1 cellular context compared by ENCODE assay signal in the genomic region with DNA sequence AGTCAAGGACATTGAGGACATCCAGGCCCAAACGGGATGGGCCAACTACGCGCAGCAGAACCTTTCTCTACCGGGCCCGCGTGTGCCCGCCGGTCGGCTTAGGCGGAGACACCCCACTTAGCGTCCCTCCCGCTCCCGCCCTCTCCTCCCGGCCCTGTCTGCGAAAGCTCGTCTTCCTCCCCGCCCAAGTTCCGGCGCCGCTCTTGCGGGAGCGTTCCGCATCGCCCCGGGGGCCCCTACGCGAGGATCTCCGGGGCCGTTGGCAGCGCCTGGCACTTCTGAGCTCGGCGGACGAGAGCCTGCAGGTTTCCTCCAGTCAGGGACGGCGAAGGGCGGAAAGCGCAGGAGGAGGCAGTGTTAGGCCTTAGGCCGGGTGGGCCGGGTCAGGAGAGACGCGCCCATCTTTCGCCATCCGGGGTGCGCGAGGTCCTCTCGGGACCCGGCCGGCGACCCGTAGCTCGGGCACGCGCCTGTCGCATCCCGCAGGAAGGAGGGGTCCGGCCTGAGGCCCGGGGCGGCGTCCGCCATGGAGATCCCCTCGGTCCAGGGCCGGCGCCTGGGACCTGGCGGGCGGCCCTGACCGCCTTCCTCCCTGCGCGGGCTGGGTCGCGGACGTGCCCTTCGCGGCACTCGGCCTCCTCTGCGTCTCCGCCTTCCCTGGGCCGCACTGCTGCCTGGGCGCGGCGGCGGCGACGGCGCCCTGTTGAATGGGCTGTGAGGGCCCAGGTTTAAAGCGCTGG.
TF ChIP-seq lines count a peak whose summit lies in the region.

TSS of gene FEM1B (plus strand) at position 141 of the 740 bp plus-strand sequence. CDS start 673 bp downstream, outside the sequence.

TF ChIP-seq in HepG2, 621 proteins besides CTCF, POLR2A, EP300 and RAD21 (continued from another document and continues in another):
- TF ChIP-seq, protein P1, sequence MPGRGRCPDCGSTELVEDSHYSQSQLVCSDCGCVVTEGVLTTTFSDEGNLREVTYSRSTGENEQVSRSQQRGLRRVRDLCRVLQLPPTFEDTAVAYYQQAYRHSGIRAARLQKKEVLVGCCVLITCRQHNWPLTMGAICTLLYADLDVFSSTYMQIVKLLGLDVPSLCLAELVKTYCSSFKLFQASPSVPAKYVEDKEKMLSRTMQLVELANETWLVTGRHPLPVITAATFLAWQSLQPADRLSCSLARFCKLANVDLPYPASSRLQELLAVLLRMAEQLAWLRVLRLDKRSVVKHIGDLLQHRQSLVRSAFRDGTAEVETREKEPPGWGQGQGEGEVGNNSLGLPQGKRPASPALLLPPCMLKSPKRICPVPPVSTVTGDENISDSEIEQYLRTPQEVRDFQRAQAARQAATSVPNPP (CRISPR knock-in tag; IDR thresholded peaks at IDR 0.05): peak; percentile 94; the same call in 1 of the 2 replicates
- TF ChIP-seq BRD4 (CRISPR knock-in tag; IDR thresholded peaks at IDR 0.05) (peak; percentile 94; the same call in 1 of the 2 replicates), ZNF737 (CRISPR knock-in tag; IDR thresholded peaks at IDR 0.05; ENCODE audit: borderline replicate concordance) (no peak; the same call in 1 of the 2 replicates), ZNF12 (CRISPR knock-in tag; IDR thresholded peaks at IDR 0.05) (no peak), HES4 (CRISPR knock-in tag; IDR thresholded peaks at IDR 0.05; ENCODE audit: borderline replicate concordance) (0 out of 2 replicates have a peak, but pooled peaks have one; percentile 46), HNF4A (CRISPR knock-in tag; IDR thresholded peaks at IDR 0.05) (0 out of 2 replicates have a peak, but pooled peaks have one; percentile 57), PBX2 (CRISPR knock-in tag; IDR thresholded peaks at IDR 0.05) (no peak), HOXA7 (CRISPR knock-in tag; IDR thresholded peaks at IDR 0.05) (no peak), RELA (CRISPR knock-in tag; IDR thresholded peaks at IDR 0.05) (no peak), ZBTB8A (CRISPR knock-in tag; IDR thresholded peaks at IDR 0.05; ENCODE audit: borderline replicate concordance, low read depth) (no peak), EEA1 (CRISPR knock-in tag; IDR thresholded peaks at IDR 0.05; ENCODE audit: borderline replicate concordance) (no peak), PHF20 (CRISPR knock-in tag; IDR thresholded peaks at IDR 0.05) (peak; percentile 82), TAF1 (CRISPR knock-in tag; IDR thresholded peaks at IDR 0.05) (peak; percentile 88), FOXK2 (IDR thresholded peaks at IDR 0.05) (no peak), ZNF256 (CRISPR knock-in tag; conservative IDR thresholded peaks at IDR 0.05) (peak; percentile 46; the same call in 1 of the 2 replicates), SOX13 (IDR thresholded peaks at IDR 0.05) (peak; percentile 45; the same call in 1 of the 2 replicates), SOX13 (CRISPR knock-in tag; conservative IDR thresholded peaks at IDR 0.05 in 1 of 2, IDR thresholded peaks at IDR 0.05 in 1 of 2) (peak in 1 of 2 experiments; percentile 58; a peak in 2 of 4 replicates), KAT8 (CRISPR knock-in tag; IDR thresholded peaks at IDR 0.05) (peak; percentile 95), THAP9 (CRISPR knock-in tag; IDR thresholded peaks at IDR 0.05; ENCODE audit: borderline replicate concordance) (peak; percentile 85; the same call in 1 of the 2 replicates), ZNF468 (CRISPR knock-in tag; IDR thresholded peaks at IDR 0.05) (peak; percentile 72), DDIT3 (CRISPR knock-in tag; IDR thresholded peaks at IDR 0.05) (no peak), ZKSCAN8 (CRISPR knock-in tag; IDR thresholded peaks at IDR 0.05; ENCODE audit: borderline replicate concordance) (0 out of 2 replicates have a peak, but pooled peaks have one; percentile 32), NPAS2 (CRISPR knock-in tag; IDR thresholded peaks at IDR 0.05; ENCODE audit: borderline replicate concordance) (no peak), U2AF2 (IDR thresholded peaks at IDR 0.05; ENCODE audit: low read depth, low read length) (0 out of 2 replicates have a peak, but pooled peaks have one; percentile 42), RNF2 (conservative IDR thresholded peaks at IDR 0.05; ENCODE audit: low read depth) (no peak; the same call in 1 of the 2 replicates), HNF1A (IDR thresholded peaks at IDR 0.05; ENCODE audit: low read depth) (peak; percentile 53; the same call in 1 of the 2 replicates), HNF1A (CRISPR knock-in tag; IDR thresholded peaks at IDR 0.05; ENCODE audit: borderline replicate concordance) (peak; percentile 84; the same call in 1 of the 2 replicates), THYN1 (CRISPR knock-in tag; IDR thresholded peaks at IDR 0.05; ENCODE audit: borderline replicate concordance, low read depth) (peak; percentile 31; the same call in 1 of the 2 replicates), RBAK (CRISPR knock-in tag; IDR thresholded peaks at IDR 0.05) (0 out of 2 replicates have a peak, but pooled peaks have one; percentile 48), HMG20A (CRISPR knock-in tag; IDR thresholded peaks at IDR 0.05; ENCODE audit: borderline replicate concordance) (no peak), RARA (CRISPR knock-in tag; IDR thresholded peaks at IDR 0.05) (peak; percentile 50), HNF4G (IDR thresholded peaks at IDR 0.05; ENCODE audit: borderline replicate concordance, low read depth, low read length) (peak; percentile 41; the same call in 1 of the 2 replicates), HNF4G (CRISPR knock-in tag; IDR thresholded peaks at IDR 0.05; ENCODE audit: borderline replicate concordance, low read depth) (no peak; the same call in 1 of the 2 replicates), ZNF326 (CRISPR knock-in tag; IDR thresholded peaks at IDR 0.05; ENCODE audit: borderline replicate concordance) (no peak)
- TF ChIP-seq, protein P2, sequence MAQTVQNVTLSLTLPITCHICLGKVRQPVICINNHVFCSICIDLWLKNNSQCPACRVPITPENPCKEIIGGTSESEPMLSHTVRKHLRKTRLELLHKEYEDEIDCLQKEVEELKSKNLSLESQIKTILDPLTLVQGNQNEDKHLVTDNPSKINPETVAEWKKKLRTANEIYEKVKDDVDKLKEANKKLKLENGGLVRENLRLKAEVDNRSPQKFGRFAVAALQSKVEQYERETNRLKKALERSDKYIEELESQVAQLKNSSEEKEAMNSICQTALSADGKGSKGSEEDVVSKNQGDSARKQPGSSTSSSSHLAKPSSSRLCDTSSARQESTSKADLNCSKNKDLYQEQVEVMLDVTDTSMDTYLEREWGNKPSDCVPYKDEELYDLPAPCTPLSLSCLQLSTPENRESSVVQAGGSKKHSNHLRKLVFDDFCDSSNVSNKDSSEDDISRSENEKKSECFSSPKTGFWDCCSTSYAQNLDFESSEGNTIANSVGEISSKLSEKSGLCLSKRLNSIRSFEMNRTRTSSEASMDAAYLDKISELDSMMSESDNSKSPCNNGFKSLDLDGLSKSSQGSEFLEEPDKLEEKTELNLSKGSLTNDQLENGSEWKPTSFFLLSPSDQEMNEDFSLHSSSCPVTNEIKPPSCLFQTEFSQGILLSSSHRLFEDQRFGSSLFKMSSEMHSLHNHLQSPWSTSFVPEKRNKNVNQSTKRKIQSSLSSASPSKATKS (CRISPR knock-in tag; IDR thresholded peaks at IDR 0.05): no peak
